ENCODE assay signal across 8 cellular contexts in genomic region chr4:13547563-13548041, GRCh38. TPM values are rescaled to one million over a fixed set of nuclear protein-coding genes. Genes with fewer than 3 reads are reported as not detected.
A peak's percentile ranks its signal among the peaks of the same experiment; 100 is the strongest.
DNase-seq lines count a peak whose midpoint lies in the region; ATAC-seq and TF ChIP-seq lines count a peak whose summit lies in the region.

No MANE protein-coding gene starts in this region.

- H3K4me2 ChIP-seq in mammary epithelial cell (ENCODE audit: insufficient read depth, low read depth, low read length) (peak overlapping the region; percentile 82), neural cell (ENCODE audit: low read length) (no peak overlapping the region)

- CTCF ChIA-PET in mammary epithelial cell (lab: Charles Lee; ENCODE audit: low non-redundant PET): no interaction called here

- 4% methylated on average over 25 of the region's 50 CpGs for WGBS in mammary epithelial cell (ENCODE audit: low coverage, missing lambda C conversion rate)

- peaks cover 16% of the 10 kb centered on the region for H3K4me1 ChIP-seq in mammary epithelial cell (ENCODE audit: insufficient read depth, low read length)

- intact Hi-C loops in mammary epithelial cell (cut with micrococcal nuclease): loop anchor here (2.0 kb wide), 1 partner anchor 869 kb away; no protein-coding TSS in a partner anchor

- no peaks in the 10 kb centered on the region for H3K36me3 ChIP-seq in mammary epithelial cell (ENCODE audit: insufficient read depth, low read length)
- H3K36me3 ChIP-seq in neural cell (ENCODE audit: insufficient read depth, low read length): no peaks in the 10 kb centered on the region

- DNase-seq in NCI-H2029 (lab: John Stamatoyannopoulos, UW): peak; percentile 20
- no peak for DNase-seq in NCI-H2029 treated with DMSO at 0.1 percent for 48 hours (lab: John Stamatoyannopoulos, UW)
- DNase-seq in NCI-H1092 (lab: John Stamatoyannopoulos, UW): peak; percentile 51
- DNase-seq in mammary epithelial cell: no peak
- DNase-seq in omental fat pad (ENCODE audit: low spot score): no peak

- H3K79me2 ChIP-seq in mammary epithelial cell (ENCODE audit: insufficient read depth, low read length) (no peaks in the 10 kb centered on the region), neural cell (replicated peaks; ENCODE audit: insufficient read depth, low read length) (no peaks in the 10 kb centered on the region)

- peak overlapping the region; percentile 33 to 40 (median 35) for H3K4me3 ChIP-seq in mammary epithelial cell (replicated peaks in 1 of 3; ENCODE audit: insufficient read depth in 1 of 3, low read depth in 2 of 3, low read length in 3 of 3)
- peak overlapping the region; percentile 61 for H3K4me3 ChIP-seq in neural cell (ENCODE audit: low read length)

- H3K9me3 ChIP-seq in mammary epithelial cell (replicated peaks; ENCODE audit: insufficient read depth, low read length) (peaks cover 3% of the 10 kb centered on the region), neural cell (ENCODE audit: low read length) (peaks cover 7% of the 10 kb centered on the region)

- H3K27me3 ChIP-seq in mammary epithelial cell (ENCODE audit: insufficient read depth, low read length): peaks cover 18% of the 10 kb centered on the region
- H3K27me3 ChIP-seq in neural cell (ENCODE audit: insufficient read depth, low read depth, low read length): peaks cover 84% of the 10 kb centered on the region

- TF ChIP-seq RAD21 in neural cell (conservative IDR thresholded peaks at IDR 0.05): no peak

- H4K20me1 ChIP-seq in mammary epithelial cell (ENCODE audit: insufficient read depth, low read length): no peaks in the 10 kb centered on the region
- H4K20me1 ChIP-seq in neural cell (ENCODE audit: insufficient read depth): no peaks in the 10 kb centered on the region

- ATAC-seq in omental fat pad (ENCODE audit: low FRiP score): no peak
- no peak for ATAC-seq in HG02852 (IDR thresholded peaks at IDR 0.05; ENCODE audit: unreplicated experiment)
- ATAC-seq in GM18868 (IDR thresholded peaks at IDR 0.05; ENCODE audit: unreplicated experiment): no peak

- no TSS peak for BruUV-seq in mammary epithelial cell (replicated peaks; lab: Mats Ljungman, UMichigan)

- no peak for TF ChIP-seq EP300 in neural cell (conservative IDR thresholded peaks at IDR 0.05; ENCODE audit: poor library complexity, severe bottlenecking)

- peak overlapping the region; percentile 91 for H2AFZ ChIP-seq in mammary epithelial cell (ENCODE audit: low read depth, low read length)
- no peak overlapping the region for H2AFZ ChIP-seq in neural cell (ENCODE audit: low read depth, low read length)

- H3K9ac ChIP-seq in mammary epithelial cell (ENCODE audit: insufficient read depth, low read length) (no peak overlapping the region), neural cell (ENCODE audit: low read length) (no peak overlapping the region)

- no peak overlapping the region for H3K27ac ChIP-seq in mammary epithelial cell (ENCODE audit: insufficient read depth, low read depth, low read length)
- no peak overlapping the region for H3K27ac ChIP-seq in neural cell (ENCODE audit: low read length)

- in situ Hi-C loops in mammary epithelial cell (cut with MboI; ENCODE audit: low sequenced_read_pairs in 2 of 2): loop anchor here (5.0 kb wide), 2 partner anchors 695 to 820 kb away; no protein-coding TSS in a partner anchor

- H3K9me2 ChIP-seq in neural cell (ENCODE audit: insufficient read depth, low read length): no peaks in the 10 kb centered on the region

- no peaks in the 10 kb centered on the region for H3F3A ChIP-seq in neural cell (ENCODE audit: insufficient read depth, low read length, poor library complexity, severe bottlenecking)

- dilution Hi-C loops in mammary epithelial cell (cut with HindIII; ENCODE audit: low sequenced_read_pairs): loop anchor here (25.0 kb wide), 1 partner anchor 685 kb away; no protein-coding TSS in a partner anchor

- TF ChIP-seq CTCF in mammary epithelial cell (conservative IDR thresholded peaks at IDR 0.05 in 1 of 2, IDR thresholded peaks at IDR 0.05 in 1 of 2; ENCODE audit: extremely low read depth in 1 of 2, insufficient read depth in 1 of 2, low read depth in 1 of 2, low read length in 2 of 2) (no peak), neural cell (IDR thresholded peaks at IDR 0.05; ENCODE audit: poor library complexity, severe bottlenecking) (no peak), omental fat pad (IDR thresholded peaks at IDR 0.05) (no peak)

TF ChIP-seq in neural cell, 6 proteins besides CTCF, POLR2A, EP300 and RAD21:
- TF ChIP-seq REST (IDR thresholded peaks at IDR 0.05; ENCODE audit: borderline replicate concordance) (no peak), EZH2 (IDR thresholded peaks at IDR 0.05; ENCODE audit: borderline replicate concordance, insufficient read depth, low read length, poor library complexity, severe bottlenecking) (peak; percentile 84)
TF ChIP-seq in neural cell: peak in this region for 1.

RNA-seq across cellular contexts. Expression of gene NKX3-2, which starts 3.3 kb away (rescaled TPM):
- total RNA-seq in mammary epithelial cell (under 1 TPM in 1 of 2 donors, not detected in 1; 0.17 TPM), omental fat pad (1 to 10 TPM in 2 of 4 donors, under 1 TPM in 2; 0.24 to 2.2 (median 1.2) TPM)
- polyA plus RNA-seq in mammary epithelial cell (0.03 TPM), neural cell (not detected in 2 replicates)
- polyA minus RNA-seq in mammary epithelial cell (not detected), neural cell (not detected in 2 replicates)

Comparison
In these comparisons a context has a peak if more than half of its experiments do, and no peak if none do; other contexts are left out.
1. DNase-seq: peak in NCI-H2029 (single experiment) and NCI-H1092 (single experiment); none in NCI-H2029 treated with DMSO at 0.1 percent for 48 hours (single experiment), mammary epithelial cell (single experiment) and omental fat pad (single experiment).